Comparison of ENCODE assay signal across 27 cellular contexts in the genomic region with DNA sequence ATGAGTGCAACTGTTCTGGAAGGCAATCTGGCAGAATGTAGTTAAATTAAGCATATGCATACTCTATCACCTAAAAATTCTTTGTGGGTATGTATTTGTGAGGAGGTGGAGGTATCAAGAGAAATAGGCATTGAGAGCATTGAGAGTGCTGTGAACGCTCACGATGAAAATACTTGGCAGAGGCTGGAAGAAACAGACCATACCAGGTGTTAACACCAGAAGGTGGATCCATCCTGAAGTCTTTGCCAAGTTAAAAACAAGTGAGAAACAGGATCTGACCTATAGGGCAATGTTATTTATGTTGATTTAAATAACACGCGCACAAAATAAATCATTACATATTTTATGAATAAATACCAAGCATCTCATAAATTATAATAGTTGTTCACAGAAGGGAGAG.
"Had no signal": no experiment of that assay in that cellular context is flagged by ENCODE, and none has a peak within 500 bp of the region (broad histone marks: within the 10 kb centered on the region; RNA-seq: fewer than 3 reads in every experiment).

No MANE protein-coding gene starts in this region.

- H3K27ac ChIP-seq: ascending aorta, colonic mucosa, epithelial cell of prostate, esophagus squamous epithelium had no signal

- H3K27me3 ChIP-seq: ascending aorta, colonic mucosa, esophagus squamous epithelium had no signal

- H3K4me3 ChIP-seq: ascending aorta, colonic mucosa, esophagus squamous epithelium had no signal

- H3K36me3 ChIP-seq: ascending aorta, colonic mucosa, esophagus squamous epithelium had no signal

- H3K4me1 ChIP-seq: ascending aorta, colonic mucosa, esophagus squamous epithelium had no signal

- ATAC-seq: activated CD4-positive, alpha-beta T cell treated with anti-CD3 and anti-CD28 coated beads for 36 hours; activated CD8-positive, alpha-beta memory T cell treated with anti-CD3 and anti-CD28 coated beads, Interleukin-2, amount 10 ng/mL, durations not matched to agents 7 days and 5 days; activated CD8-positive, alpha-beta T cell treated with anti-CD3 and anti-CD28 coated beads, Interleukin-2, amount 10 ng/mL, durations not matched to agents 7 days and 5 days; activated naive CD4-positive, alpha-beta T cell treated with anti-CD3 and anti-CD28 coated beads, Interleukin-2, amount 50 U/mL, for 72 hours; activated T-cell treated with anti-CD3 and anti-CD28 coated beads, Interleukin-2, amount 50 U/mL, for 72 hours had no signal

- DNase-seq: activated CD4-positive, alpha-beta memory T cell treated with anti-CD3 and anti-CD28 coated beads for 36 hours; activated CD4-positive, alpha-beta T cell treated with anti-CD3 and anti-CD28 coated beads for 36 hours; activated CD4-positive, alpha-beta T cell treated with anti-CD3 and anti-CD28 coated beads, Interleukin-2, amount 10 ng/mL, durations not matched to agents 24 days and 14 days; activated CD4-positive, CD25-positive, alpha-beta regulatory T cell; activated CD4-positive, CD25-positive, alpha-beta regulatory T cell treated with anti-CD3 and anti-CD28 coated beads, Interleukin-2, amount 50 U/mL, for 72 hours; activated CD8-positive, alpha-beta memory T cell treated with anti-CD3 and anti-CD28 coated beads, Interleukin-2, amount 10 ng/mL, durations not matched to agents 7 days and 5 days; activated CD8-positive, alpha-beta memory T cell treated with anti-CD3 and anti-CD28 coated beads, Interleukin-2, amount 50 U/mL, for 4 hours; activated CD8-positive, alpha-beta T cell treated with anti-CD3 and anti-CD28 coated beads, Interleukin-2, amount 10 ng/mL, durations not matched to agents 7 days and 5 days; activated gamma-delta T cell; activated naive CD4-positive, alpha-beta T cell; activated naive CD4-positive, alpha-beta T cell treated with anti-CD3 and anti-CD28 coated beads, Interleukin-2, amount 10 ng/mL, durations not matched to agents 7 days and 5 days; activated naive CD8-positive, alpha-beta T cell treated with anti-CD3 and anti-CD28 coated beads, Interleukin-2, amount 10 ng/mL, durations not matched to agents 7 days and 5 days; activated T-cell treated with anti-CD3 and anti-CD28 coated beads, Interleukin-2, amount 50 U/mL, for 1 hour; activated T-cell treated with anti-CD3 and anti-CD28 coated beads, Interleukin-2, amount 50 U/mL, for 72 hours; colonic mucosa; effector CD8-positive, alpha-beta T cell; esophagus squamous epithelium; foreskin melanocyte; head of caudate nucleus; hippocampal formation; T-helper 2 cell had no signal

- H3K9me3 ChIP-seq: ascending aorta, colonic mucosa, esophagus squamous epithelium had no signal

- FAIRE-seq: bronchial epithelial cell, endometrium, endothelial cell of umbilical vein had no signal
